9 cellular contexts compared by ENCODE assay signal in the genomic region with DNA sequence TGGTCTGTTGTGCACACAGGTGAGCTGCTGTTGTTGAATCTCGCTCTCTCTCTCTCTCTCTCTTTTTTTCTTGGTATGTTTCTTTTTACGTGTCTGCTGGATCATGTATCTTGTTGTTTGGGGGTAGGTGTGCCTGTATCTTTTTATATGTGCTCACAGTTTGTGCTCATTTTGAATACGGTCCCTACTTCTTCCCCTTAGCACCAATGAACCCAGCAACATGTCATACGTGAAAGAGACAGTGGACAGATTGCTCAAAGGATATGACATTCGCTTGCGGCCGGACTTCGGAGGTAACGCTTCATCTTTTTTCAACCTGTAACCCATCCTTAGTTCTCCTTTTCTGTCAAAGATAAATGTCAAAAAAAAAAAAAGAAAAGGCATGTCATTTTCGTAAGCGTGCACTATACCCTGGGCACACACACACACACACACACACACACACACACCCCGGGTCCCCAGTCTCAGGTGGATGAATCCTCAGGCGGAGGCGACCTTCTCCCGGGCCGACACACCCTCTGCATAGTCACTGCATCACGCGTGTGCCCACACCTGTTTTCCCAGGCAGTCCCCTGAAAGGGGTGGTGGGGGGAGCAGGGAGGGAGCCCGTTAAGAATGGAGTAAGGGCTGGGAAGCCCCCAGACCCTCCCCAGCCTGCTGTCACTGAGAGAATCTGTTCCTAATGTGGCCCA. TPM values are rescaled to one million over a fixed set of nuclear protein-coding genes. Genes with fewer than 3 reads are reported as not detected.
A peak's percentile ranks its signal among the peaks of the same experiment; 100 is the strongest.
DNase-seq lines count a peak whose midpoint lies in the region; ATAC-seq and TF ChIP-seq lines count a peak whose summit lies in the region.
"Had no signal": no experiment of that assay in that cellular context is flagged by ENCODE, and none has a peak within 500 bp of the region (broad histone marks: within the 10 kb centered on the region; RNA-seq: fewer than 3 reads in every experiment).

No MANE protein-coding gene starts in this region.

- DNase-seq in NCI-H524 (lab: John Stamatoyannopoulos, UW) (peak; percentile 36 to 54), aorta (no peak), ACHN (no peak), GM10266 (ENCODE audit: extremely low spot score) (no peak)
- DNase-seq in stimulated activated CD4-positive, alpha-beta T cell treated with anti-CD3 and anti-CD28 coated beads, Interleukin-12 subunit alpha, Interleukin-12 subunit beta, amount 100 ng/mL, for 4 hours, result no peak

- H3K27me3 ChIP-seq in aorta (ENCODE audit: control insufficient read depth in 1 of 2, insufficient read depth in 2 of 2, low read length in 1 of 2), result no peaks in the 10 kb centered on the region

- peaks cover 19% of the 10 kb centered on the region for H3K4me1 Mint-ChIP-seq in dendritic cell treated with granulocyte-macrophage colony-stimulating factor and Interleukin-4, amounts not matched to agents 40 ng/mL and 50 ng/mL, for 4 days (ENCODE audit: low read depth)

- H3K4me3 ChIP-seq in mesodermal cell (ENCODE audit: extremely low read depth, insufficient read depth, low read length, poor library complexity, severe bottlenecking) (peak overlapping the region; percentile 40), aorta (ENCODE audit: low read length in 2 of 2) (peak overlapping the region in 1 of 2 donors; percentile 27)

- peaks cover 43% of the 10 kb centered on the region for H3K27me3 Mint-ChIP-seq in dendritic cell treated with granulocyte-macrophage colony-stimulating factor and Interleukin-4, amounts not matched to agents 40 ng/mL and 50 ng/mL, for 4 days

- in situ Hi-C loops in ACHN (cut with HindIII; ENCODE audit: low pct_ligation_motif_present, low pct_unique_long_range_greater_than_20kb, low sequenced_read_pairs), result no loop called here

- H3K4me3 Mint-ChIP-seq in dendritic cell treated with granulocyte-macrophage colony-stimulating factor and Interleukin-4, amounts not matched to agents 40 ng/mL and 50 ng/mL, for 4 days, result peak overlapping the region; percentile 60

- TF ChIP-seq CTCF in GM10266 (IDR thresholded peaks at IDR 0.05; ENCODE audit: control insufficient read depth, insufficient read depth, low read depth, missing control alignments), result no peak

- 0% methylated on average over 1 of the region's 19 CpGs for WGBS in mesodermal cell (ENCODE audit: insufficient coverage in 2 of 2), 2 experiments
- 2 to 3% methylated on average over 17 to 19 of the region's 19 CpGs for WGBS in aorta, 2 donors

- H3K27ac Mint-ChIP-seq in dendritic cell treated with granulocyte-macrophage colony-stimulating factor and Interleukin-4, amounts not matched to agents 40 ng/mL and 50 ng/mL, for 4 days, result no peak overlapping the region

- H3K4me1 ChIP-seq in mesodermal cell (ENCODE audit: control insufficient read depth, insufficient read depth, low read length, poor library complexity, severe bottlenecking) (no peaks in the 10 kb centered on the region), aorta (ENCODE audit: control insufficient read depth in 1 of 2, insufficient read depth in 2 of 2, low read length in 2 of 2) (no peaks in the 10 kb centered on the region)

- H3K36me3 ChIP-seq in mesodermal cell (ENCODE audit: control insufficient read depth, insufficient read depth, low read length) (no peaks in the 10 kb centered on the region), aorta (ENCODE audit: control insufficient read depth in 1 of 2, insufficient read depth in 2 of 2, low read length in 1 of 2) (no peaks in the 10 kb centered on the region)

- intact Hi-C loops in dendritic cell treated with granulocyte-macrophage colony-stimulating factor and Interleukin-4, amounts not matched to agents 40 ng/mL and 50 ng/mL, for 4 days (cut with micrococcal nuclease), result loop anchor here (5.0 to 10.0 kb wide), 2 partner anchors 95 to 187 kb away; no protein-coding TSS in a partner anchor
- intact Hi-C loops in aorta (cut with DNase I), result loop anchor here (10.0 kb wide), 2 partner anchors 97 to 187 kb away; no protein-coding TSS in a partner anchor

- no peaks in the 10 kb centered on the region for H3K9me3 ChIP-seq in mesodermal cell (ENCODE audit: control insufficient read depth, low read length)
- no peaks in the 10 kb centered on the region for H3K9me3 ChIP-seq in aorta (ENCODE audit: control insufficient read depth, low read length)

- ATAC-seq in GM18909 (IDR thresholded peaks at IDR 0.05; ENCODE audit: poor library complexity, unreplicated experiment) (peak; percentile 12), aorta (ENCODE audit: low FRiP score) (peak; percentile 38)

- H3K9me3 Mint-ChIP-seq in dendritic cell treated with granulocyte-macrophage colony-stimulating factor and Interleukin-4, amounts not matched to agents 40 ng/mL and 50 ng/mL, for 4 days, result no peaks in the 10 kb centered on the region

- H3K36me3 Mint-ChIP-seq in dendritic cell treated with granulocyte-macrophage colony-stimulating factor and Interleukin-4, amounts not matched to agents 40 ng/mL and 50 ng/mL, for 4 days (ENCODE audit: low read depth), result no peaks in the 10 kb centered on the region

- H3K27ac ChIP-seq in mesodermal cell (ENCODE audit: low read depth, low read length, severe bottlenecking), result no peak overlapping the region
- H3K27ac ChIP-seq in aorta (ENCODE audit: low read depth in 1 of 2, low read length in 2 of 2), result no peak overlapping the region

RNA-seq across cellular contexts. Expression of gene GABRB1, which starts 0.5 kb away (rescaled TPM):
- 1.5 TPM for polyA plus RNA-seq in mesodermal cell (2013, experiment 1 of 2)
- polyA plus RNA-seq in mesodermal cell (2013, experiment 2 of 2), result 1.2 TPM
- total RNA-seq in aorta, result under 1 TPM in 1 of 2 donors, not detected in 1; 0.71 TPM
- polyA plus RNA-seq in aorta, result not detected
- total RNA-seq: SK-MEL-5 had no signal

RNA-seq across cellular contexts. Expression of gene GABRA4, which starts 38.5 kb away (rescaled TPM):
- polyA plus RNA-seq in mesodermal cell (2013, experiment 1 of 2), result 0.66 TPM
- 1.5 TPM for polyA plus RNA-seq in mesodermal cell (2013, experiment 2 of 2)
- total RNA-seq in aorta, result under 1 TPM; 0.19 to 0.66 TPM
- under 1 TPM in 1 of 2 donors, not detected in 1; 0.72 TPM for polyA plus RNA-seq in aorta
- total RNA-seq: SK-MEL-5 had no signal

Comparison
In these comparisons a context has a peak if more than half of its experiments do, and no peak if none do; other contexts are left out.
1. DNase-seq: peak in NCI-H524 (2 of 2); none in aorta (0 of 2), ACHN (single experiment), GM10266 (single experiment) and stimulated activated CD4-positive, alpha-beta T cell treated with anti-CD3 and anti-CD28 coated beads, Interleukin-12 subunit alpha, Interleukin-12 subunit beta, amount 100 ng/mL, for 4 hours (single experiment).